Comparison of ENCODE assay signal across 1 cellular context in the genomic region with DNA sequence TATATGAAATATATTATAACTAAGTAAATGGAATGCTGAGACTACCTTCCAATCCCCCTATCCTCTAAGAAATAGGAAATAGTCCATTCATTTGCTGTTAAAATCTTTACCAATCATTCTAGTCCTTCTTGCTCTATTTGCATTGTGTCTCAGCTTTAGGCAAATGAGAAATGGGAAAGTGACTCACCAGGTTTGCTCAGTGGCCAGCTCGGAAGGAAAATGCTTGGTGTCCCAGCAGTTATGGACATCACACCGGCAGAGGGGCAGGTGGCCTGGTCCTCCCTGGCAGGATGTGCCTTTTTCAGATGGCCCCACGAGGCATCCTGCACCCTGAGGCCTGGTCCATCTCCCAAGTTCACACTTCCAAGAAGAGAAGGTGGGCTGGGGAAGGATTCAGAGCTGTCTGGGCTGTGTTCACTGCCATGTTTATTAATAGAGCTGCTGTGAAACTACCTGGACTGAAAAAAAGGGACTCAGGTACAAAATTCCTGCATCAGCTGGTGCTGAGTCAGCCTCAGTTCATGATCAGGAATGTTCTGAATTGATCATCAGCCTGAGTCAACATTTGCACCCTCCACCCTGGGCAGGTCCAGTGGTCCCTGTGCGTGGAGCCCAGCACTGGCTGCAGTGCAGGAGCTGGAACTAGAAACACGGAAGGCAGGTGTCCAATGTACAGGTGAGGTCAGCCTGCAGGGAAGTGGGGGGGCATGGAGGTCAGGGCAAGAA.
TF ChIP-seq lines count a peak whose summit lies in the region.

No MANE protein-coding gene starts in this region.

TF ChIP-seq in HepG2, 621 proteins besides CTCF, POLR2A, EP300 and RAD21 (continued from another document):
- TF ChIP-seq, protein P1, sequence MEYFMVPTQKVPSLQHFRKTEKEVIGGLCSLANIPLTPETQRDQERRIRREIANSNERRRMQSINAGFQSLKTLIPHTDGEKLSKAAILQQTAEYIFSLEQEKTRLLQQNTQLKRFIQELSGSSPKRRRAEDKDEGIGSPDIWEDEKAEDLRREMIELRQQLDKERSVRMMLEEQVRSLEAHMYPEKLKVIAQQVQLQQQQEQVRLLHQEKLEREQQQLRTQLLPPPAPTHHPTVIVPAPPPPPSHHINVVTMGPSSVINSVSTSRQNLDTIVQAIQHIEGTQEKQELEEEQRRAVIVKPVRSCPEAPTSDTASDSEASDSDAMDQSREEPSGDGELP (IDR thresholded peaks at IDR 0.05; ENCODE audit: borderline replicate concordance, low read depth), result peak; percentile 30; the same call in 1 of the 2 replicates
- TF ChIP-seq ZSCAN12 (CRISPR knock-in tag; IDR thresholded peaks at IDR 0.05) (no peak), NR2F2 (IDR thresholded peaks at IDR 0.05; ENCODE audit: borderline replicate concordance, low read depth) (no peak), FLYWCH1 (CRISPR knock-in tag; IDR thresholded peaks at IDR 0.05) (no peak), FOSL2 (CRISPR knock-in tag; IDR thresholded peaks at IDR 0.05) (peak; percentile 71), CEBPG (CRISPR knock-in tag; IDR thresholded peaks at IDR 0.05) (no peak), POLR2G (IDR thresholded peaks at IDR 0.05; ENCODE audit: low read depth, low read length) (no peak), ZBTB20 (CRISPR knock-in tag; IDR thresholded peaks at IDR 0.05; ENCODE audit: borderline replicate concordance, low read depth) (no peak), PCBP1 (IDR thresholded peaks at IDR 0.05; ENCODE audit: borderline replicate concordance, low read depth, low read length) (no peak), TEAD2 (CRISPR knock-in tag; IDR thresholded peaks at IDR 0.05) (no peak), HHEX (CRISPR knock-in tag; IDR thresholded peaks at IDR 0.05) (no peak), ZMYM2 (CRISPR knock-in tag; IDR thresholded peaks at IDR 0.05) (no peak), MAFF (IDR thresholded peaks at IDR 0.05; ENCODE audit: low read depth, low read length) (peak; percentile 44), ZEB1 (IDR thresholded peaks at IDR 0.05; ENCODE audit: insufficient replicate concordance, low read depth) (peak; percentile 46), NONO (IDR thresholded peaks at IDR 0.05) (no peak), NONO (CRISPR knock-in tag; conservative IDR thresholded peaks at IDR 0.05) (no peak), SALL1 (CRISPR knock-in tag; IDR thresholded peaks at IDR 0.05) (peak; percentile 8; the same call in 1 of the 2 replicates), MAFK (conservative IDR thresholded peaks at IDR 0.05 in 1 of 2, IDR thresholded peaks at IDR 0.05 in 1 of 2; ENCODE audit: low read length in 2 of 2) (peak; percentile 54 to 55; a peak in 3 of 4 replicates), CREB1 (IDR thresholded peaks at IDR 0.05) (no peak), CREB1 (CRISPR knock-in tag; IDR thresholded peaks at IDR 0.05) (no peak), MXI1 (IDR thresholded peaks at IDR 0.05; ENCODE audit: borderline replicate concordance, low read depth, low read length) (no peak), CREM (IDR thresholded peaks at IDR 0.05) (no peak), CREM (CRISPR knock-in tag; IDR thresholded peaks at IDR 0.05) (no peak), SAFB2 (CRISPR knock-in tag; IDR thresholded peaks at IDR 0.05; ENCODE audit: borderline replicate concordance, low read depth) (no peak), ZMYM3 (CRISPR knock-in tag; IDR thresholded peaks at IDR 0.05) (0 out of 2 replicates have a peak, but pooled peaks have one; percentile 31), XRCC5 (optimal IDR thresholded peaks at IDR 0.05; ENCODE audit: low read length) (no peak), MAFG (CRISPR knock-in tag; IDR thresholded peaks at IDR 0.05) (0 out of 2 replicates have a peak, but pooled peaks have one; percentile 17)
- TF ChIP-seq, protein P2, sequence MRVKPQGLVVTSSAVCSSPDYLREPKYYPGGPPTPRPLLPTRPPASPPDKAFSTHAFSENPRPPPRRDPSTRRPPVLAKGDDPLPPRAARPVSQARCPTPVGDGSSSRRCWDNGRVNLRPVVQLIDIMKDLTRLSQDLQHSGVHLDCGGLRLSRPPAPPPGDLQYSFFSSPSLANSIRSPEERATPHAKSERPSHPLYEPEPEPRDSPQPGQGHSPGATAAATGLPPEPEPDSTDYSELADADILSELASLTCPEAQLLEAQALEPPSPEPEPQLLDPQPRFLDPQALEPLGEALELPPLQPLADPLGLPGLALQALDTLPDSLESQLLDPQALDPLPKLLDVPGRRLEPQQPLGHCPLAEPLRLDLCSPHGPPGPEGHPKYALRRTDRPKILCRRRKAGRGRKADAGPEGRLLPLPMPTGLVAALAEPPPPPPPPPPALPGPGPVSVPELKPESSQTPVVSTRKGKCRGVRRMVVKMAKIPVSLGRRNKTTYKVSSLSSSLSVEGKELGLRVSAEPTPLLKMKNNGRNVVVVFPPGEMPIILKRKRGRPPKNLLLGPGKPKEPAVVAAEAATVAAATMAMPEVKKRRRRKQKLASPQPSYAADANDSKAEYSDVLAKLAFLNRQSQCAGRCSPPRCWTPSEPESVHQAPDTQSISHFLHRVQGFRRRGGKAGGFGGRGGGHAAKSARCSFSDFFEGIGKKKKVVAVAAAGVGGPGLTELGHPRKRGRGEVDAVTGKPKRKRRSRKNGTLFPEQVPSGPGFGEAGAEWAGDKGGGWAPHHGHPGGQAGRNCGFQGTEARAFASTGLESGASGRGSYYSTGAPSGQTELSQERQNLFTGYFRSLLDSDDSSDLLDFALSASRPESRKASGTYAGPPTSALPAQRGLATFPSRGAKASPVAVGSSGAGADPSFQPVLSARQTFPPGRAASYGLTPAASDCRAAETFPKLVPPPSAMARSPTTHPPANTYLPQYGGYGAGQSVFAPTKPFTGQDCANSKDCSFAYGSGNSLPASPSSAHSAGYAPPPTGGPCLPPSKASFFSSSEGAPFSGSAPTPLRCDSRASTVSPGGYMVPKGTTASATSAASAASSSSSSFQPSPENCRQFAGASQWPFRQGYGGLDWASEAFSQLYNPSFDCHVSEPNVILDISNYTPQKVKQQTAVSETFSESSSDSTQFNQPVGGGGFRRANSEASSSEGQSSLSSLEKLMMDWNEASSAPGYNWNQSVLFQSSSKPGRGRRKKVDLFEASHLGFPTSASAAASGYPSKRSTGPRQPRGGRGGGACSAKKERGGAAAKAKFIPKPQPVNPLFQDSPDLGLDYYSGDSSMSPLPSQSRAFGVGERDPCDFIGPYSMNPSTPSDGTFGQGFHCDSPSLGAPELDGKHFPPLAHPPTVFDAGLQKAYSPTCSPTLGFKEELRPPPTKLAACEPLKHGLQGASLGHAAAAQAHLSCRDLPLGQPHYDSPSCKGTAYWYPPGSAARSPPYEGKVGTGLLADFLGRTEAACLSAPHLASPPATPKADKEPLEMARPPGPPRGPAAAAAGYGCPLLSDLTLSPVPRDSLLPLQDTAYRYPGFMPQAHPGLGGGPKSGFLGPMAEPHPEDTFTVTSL (CRISPR knock-in tag; IDR thresholded peaks at IDR 0.05; ENCODE audit: borderline replicate concordance), result no peak
- TF ChIP-seq, protein P3, sequence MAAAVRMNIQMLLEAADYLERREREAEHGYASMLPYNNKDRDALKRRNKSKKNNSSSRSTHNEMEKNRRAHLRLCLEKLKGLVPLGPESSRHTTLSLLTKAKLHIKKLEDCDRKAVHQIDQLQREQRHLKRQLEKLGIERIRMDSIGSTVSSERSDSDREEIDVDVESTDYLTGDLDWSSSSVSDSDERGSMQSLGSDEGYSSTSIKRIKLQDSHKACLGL (CRISPR knock-in tag; IDR thresholded peaks at IDR 0.05), result no peak
- TF ChIP-seq, protein P4, sequence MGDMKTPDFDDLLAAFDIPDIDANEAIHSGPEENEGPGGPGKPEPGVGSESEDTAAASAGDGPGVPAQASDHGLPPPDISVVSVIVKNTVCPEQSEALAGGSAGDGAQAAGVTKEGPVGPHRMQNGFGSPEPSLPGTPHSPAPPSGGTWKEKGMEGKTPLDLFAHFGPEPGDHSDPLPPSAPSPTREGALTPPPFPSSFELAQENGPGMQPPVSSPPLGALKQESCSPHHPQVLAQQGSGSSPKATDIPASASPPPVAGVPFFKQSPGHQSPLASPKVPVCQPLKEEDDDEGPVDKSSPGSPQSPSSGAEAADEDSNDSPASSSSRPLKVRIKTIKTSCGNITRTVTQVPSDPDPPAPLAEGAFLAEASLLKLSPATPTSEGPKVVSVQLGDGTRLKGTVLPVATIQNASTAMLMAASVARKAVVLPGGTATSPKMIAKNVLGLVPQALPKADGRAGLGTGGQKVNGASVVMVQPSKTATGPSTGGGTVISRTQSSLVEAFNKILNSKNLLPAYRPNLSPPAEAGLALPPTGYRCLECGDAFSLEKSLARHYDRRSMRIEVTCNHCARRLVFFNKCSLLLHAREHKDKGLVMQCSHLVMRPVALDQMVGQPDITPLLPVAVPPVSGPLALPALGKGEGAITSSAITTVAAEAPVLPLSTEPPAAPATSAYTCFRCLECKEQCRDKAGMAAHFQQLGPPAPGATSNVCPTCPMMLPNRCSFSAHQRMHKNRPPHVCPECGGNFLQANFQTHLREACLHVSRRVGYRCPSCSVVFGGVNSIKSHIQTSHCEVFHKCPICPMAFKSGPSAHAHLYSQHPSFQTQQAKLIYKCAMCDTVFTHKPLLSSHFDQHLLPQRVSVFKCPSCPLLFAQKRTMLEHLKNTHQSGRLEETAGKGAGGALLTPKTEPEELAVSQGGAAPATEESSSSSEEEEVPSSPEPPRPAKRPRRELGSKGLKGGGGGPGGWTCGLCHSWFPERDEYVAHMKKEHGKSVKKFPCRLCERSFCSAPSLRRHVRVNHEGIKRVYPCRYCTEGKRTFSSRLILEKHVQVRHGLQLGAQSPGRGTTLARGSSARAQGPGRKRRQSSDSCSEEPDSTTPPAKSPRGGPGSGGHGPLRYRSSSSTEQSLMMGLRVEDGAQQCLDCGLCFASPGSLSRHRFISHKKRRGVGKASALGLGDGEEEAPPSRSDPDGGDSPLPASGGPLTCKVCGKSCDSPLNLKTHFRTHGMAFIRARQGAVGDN (CRISPR knock-in tag; IDR thresholded peaks at IDR 0.05), result peak; percentile 34; the same call in 1 of the 2 replicates
- TF ChIP-seq, protein P5, sequence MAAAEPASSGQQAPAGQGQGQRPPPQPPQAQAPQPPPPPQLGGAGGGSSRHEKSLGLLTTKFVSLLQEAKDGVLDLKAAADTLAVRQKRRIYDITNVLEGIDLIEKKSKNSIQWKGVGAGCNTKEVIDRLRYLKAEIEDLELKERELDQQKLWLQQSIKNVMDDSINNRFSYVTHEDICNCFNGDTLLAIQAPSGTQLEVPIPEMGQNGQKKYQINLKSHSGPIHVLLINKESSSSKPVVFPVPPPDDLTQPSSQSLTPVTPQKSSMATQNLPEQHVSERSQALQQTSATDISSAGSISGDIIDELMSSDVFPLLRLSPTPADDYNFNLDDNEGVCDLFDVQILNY (CRISPR knock-in tag; conservative IDR thresholded peaks at IDR 0.05), result no peak
- TF ChIP-seq, protein P6, sequence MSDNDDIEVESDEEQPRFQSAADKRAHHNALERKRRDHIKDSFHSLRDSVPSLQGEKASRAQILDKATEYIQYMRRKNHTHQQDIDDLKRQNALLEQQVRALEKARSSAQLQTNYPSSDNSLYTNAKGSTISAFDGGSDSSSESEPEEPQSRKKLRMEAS (IDR thresholded peaks at IDR 0.05), result 0 out of 2 replicates have a peak, but pooled peaks have one; percentile 26
TF ChIP-seq in HepG2: peak in this region for 11.
